ENCODE assay signal across 10 cellular contexts in the genomic region with DNA sequence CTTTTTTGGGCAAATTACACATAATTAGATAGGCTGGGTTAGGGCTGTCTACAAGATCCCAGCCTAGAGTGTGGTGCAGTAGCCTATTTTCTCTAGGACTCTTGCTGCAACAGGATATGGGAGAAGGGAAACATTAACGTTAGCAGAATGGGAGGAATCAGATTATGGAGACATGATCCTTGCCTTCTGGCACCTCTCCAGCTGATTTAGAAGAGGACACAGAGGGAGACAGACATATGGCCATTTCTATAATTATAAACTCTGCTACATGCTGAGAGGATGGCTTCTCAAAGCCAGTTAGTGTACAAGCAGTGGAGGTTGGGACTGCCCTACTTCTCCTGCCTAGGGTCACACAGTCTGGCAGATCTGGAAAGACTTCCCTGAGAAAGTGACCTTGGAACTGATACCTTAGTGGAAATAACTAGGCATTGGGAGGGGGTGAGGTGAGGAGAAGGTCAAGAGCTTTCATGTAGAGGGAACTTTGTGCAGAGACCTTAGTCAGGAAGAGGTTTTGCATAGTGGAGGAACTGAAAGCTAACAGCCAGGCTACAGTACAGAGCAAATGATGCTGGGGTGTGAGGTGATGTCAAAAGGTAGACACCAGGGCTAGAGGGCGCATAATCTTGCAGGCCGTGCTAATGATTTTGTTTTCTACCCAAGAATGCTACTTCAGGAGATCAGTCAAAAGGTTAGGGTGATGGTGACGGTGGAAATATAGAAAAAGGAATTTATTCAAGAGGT. TPM values are rescaled to one million over a fixed set of nuclear protein-coding genes. Genes with fewer than 3 reads are reported as not detected.
DNase-seq lines count a peak whose midpoint lies in the region; ATAC-seq, FAIRE-seq and TF ChIP-seq lines count a peak whose summit lies in the region.
"Had no signal": no experiment of that assay in that cellular context is flagged by ENCODE, and none has a peak within 500 bp of the region (broad histone marks: within the 10 kb centered on the region; RNA-seq: fewer than 3 reads in every experiment).

No MANE protein-coding gene starts in this region.

- DNase-seq in GM06990 (ENCODE audit: extremely low read depth, insufficient read length) (peak; percentile 41), GM12878 (ENCODE audit: low read depth, low spot score) (no peak), SW 1271 (lab: John Stamatoyannopoulos, UW) (no peak), amygdala (lab: John Stamatoyannopoulos, UW) (no peak)
- DNase-seq in effector memory CD4-positive, alpha-beta T cell: no peak
- DNase-seq in effector CD8-positive, alpha-beta T cell (lab: John Stamatoyannopoulos, UW): no peak
- DNase-seq: NCI-H345 had no signal

- no peak for TF ChIP-seq EP300 in GM12878 (IDR thresholded peaks at IDR 0.05; ENCODE audit: borderline replicate concordance in 1 of 2, control insufficient read depth in 1 of 2, low read depth in 2 of 2, low read length in 2 of 2)

- no peak for TF ChIP-seq POLR2A in GM12878 (IDR thresholded peaks at IDR 0.05; ENCODE audit: low read depth, low read length)

- no peak overlapping the region for H3K27ac ChIP-seq in GM12878 (ENCODE audit: control insufficient read depth, insufficient read depth)
- H3K27ac ChIP-seq in effector memory CD4-positive, alpha-beta T cell (ENCODE audit: insufficient read depth, low read length, poor library complexity, severe bottlenecking): no peak overlapping the region

- intact Hi-C loops in GM12878 (cut with micrococcal nuclease; ENCODE audit: unreplicated experiment): no loop called here

- peak overlapping the region; percentile 21; the same call in 1 of the 2 replicates for H3K4me2 ChIP-seq in GM12878 (ENCODE audit: control insufficient read depth, insufficient read depth)

- WGBS in GM12878 (ENCODE audit: insufficient coverage, insufficient replicate concordance, low lambda C conversion rate, missing lambda C conversion rate): 3% methylated on average over 4 of the region's 4 CpGs

- in situ Hi-C loops in GM12878 (cut with MboI): no loop called here

- no peak overlapping the region for H3K4me3 ChIP-seq in GM06990 (replicated peaks; ENCODE audit: low read depth, low read length)
- no peak overlapping the region for H3K4me3 ChIP-seq in GM12878
- H3K4me3 ChIP-seq in effector memory CD4-positive, alpha-beta T cell (ENCODE audit: insufficient read depth, low read depth, low read length, poor library complexity, severe bottlenecking): no peak overlapping the region

- H4K20me1 ChIP-seq in GM12878 (ENCODE audit: control insufficient read depth, insufficient read depth): no peaks in the 10 kb centered on the region

- H3K4me1 ChIP-seq in GM12878 (ENCODE audit: control insufficient read depth, insufficient read depth, low read length): peaks cover 31% of the 10 kb centered on the region
- H3K4me1 ChIP-seq in effector memory CD4-positive, alpha-beta T cell (ENCODE audit: control insufficient read depth, insufficient read depth, low read length, poor library complexity, severe bottlenecking): no peaks in the 10 kb centered on the region

- H3K27me3 ChIP-seq in GM06990 (replicated peaks; ENCODE audit: control insufficient read depth, insufficient read depth, low read length): peaks cover 7% of the 10 kb centered on the region
- H3K27me3 ChIP-seq in GM12878 (replicated peaks in 1 of 2; ENCODE audit: control insufficient read depth in 2 of 2, insufficient read depth in 2 of 2, low read length in 1 of 2): peaks cover 10 to 24% of the 10 kb centered on the region in 2 experiments
- H3K27me3 ChIP-seq in effector memory CD4-positive, alpha-beta T cell (replicated peaks; ENCODE audit: control insufficient read depth, insufficient read depth, low read length, poor library complexity, severe bottlenecking): peaks cover 15% of the 10 kb centered on the region

- TF ChIP-seq CTCF in GM06990 (IDR thresholded peaks at IDR 0.05; ENCODE audit: insufficient read depth, low read length, poor library complexity, severe bottlenecking) (peak; percentile 27), GM12878 (IDR thresholded peaks at IDR 0.05 in 2 of 3, conservative IDR thresholded peaks at IDR 0.05 in 1 of 3; ENCODE audit: control insufficient read depth in 2 of 3, extremely low read depth in 1 of 3, insufficient read depth in 1 of 3, low read depth in 3 of 3, low read length in 3 of 3) (no peak)

- no peak overlapping the region for H2AFZ ChIP-seq in GM12878 (ENCODE audit: control insufficient read depth, low read depth, low read length)

- no peak overlapping the region for H3K9ac ChIP-seq in GM12878 (ENCODE audit: control insufficient read depth, insufficient read depth, low read length)

- H3K79me2 ChIP-seq in GM12878 (ENCODE audit: control insufficient read depth, insufficient read depth, low read length): no peaks in the 10 kb centered on the region

- TF ChIP-seq RAD21 in GM12878 (IDR thresholded peaks at IDR 0.05; ENCODE audit: insufficient read depth, low read depth, low read length): no peak

- ATAC-seq in GM19463 (IDR thresholded peaks at IDR 0.05; ENCODE audit: unreplicated experiment) (peak; percentile 83), HG03280 (IDR thresholded peaks at IDR 0.05; ENCODE audit: unreplicated experiment) (peak; percentile 87), GM12878 (peak; percentile 97)
- ATAC-seq: activated naive CD4-positive, alpha-beta T cell treated with anti-CD3 and anti-CD28 coated beads, Interleukin-2, amount 50 U/mL, for 72 hours had no signal

- POLR2A ChIA-PET in GM12878 (lab: Charles Lee): no interaction called here

- SMC1A ChIA-PET in GM12878 (lab: Charles Lee; ENCODE audit: uncharacterized antibody, unreplicated experiment): interaction anchor here (1.4 to 2.7 kb wide), 6 partner anchors 16 to 150 kb away, joined by 3 to 10 read pairs (median 4); no protein-coding TSS in a partner anchor

- CTCF ChIA-PET in GM12878 (lab: Yijun Ruan, JAX): interaction anchor here (0.8 to 2.6 kb wide), 5 partner anchors 16 to 317 kb away, joined by 3 to 10 read pairs (median 3); a partner anchor contains a TSS

- no peaks in the 10 kb centered on the region; the same call in none of the 3 replicates for H3K9me3 ChIP-seq in GM12878 (replicated peaks; ENCODE audit: control insufficient read depth, insufficient read depth, low read length)
- H3K9me3 ChIP-seq in effector memory CD4-positive, alpha-beta T cell (ENCODE audit: control insufficient read depth, low read length): no peaks in the 10 kb centered on the region

- RAD21 ChIA-PET in GM12878 (lab: Charles Lee; ENCODE audit: unreplicated experiment): interaction anchor here (1.4 to 1.8 kb wide), 3 partner anchors 16 to 111 kb away, joined by 4 to 7 read pairs (median 5); a partner anchor contains a TSS

- H3K36me3 ChIP-seq in GM06990 (ENCODE audit: control insufficient read depth, insufficient read depth, low read length) (no peaks in the 10 kb centered on the region), GM12878 (ENCODE audit: control insufficient read depth in 2 of 2, insufficient read depth in 2 of 2, low read length in 1 of 2) (no peaks in the 10 kb centered on the region)
- H3K36me3 ChIP-seq in effector memory CD4-positive, alpha-beta T cell (ENCODE audit: control insufficient read depth, insufficient read depth, low read length): no peaks in the 10 kb centered on the region

- no TSS peak for BruUV-seq in GM12878 (replicated peaks; lab: Mats Ljungman, UMichigan)

- FAIRE-seq in GM12878 (lab: Jason Lieb, UNC): peak; percentile 93

TF ChIP-seq in GM12878, 131 proteins besides CTCF, POLR2A, EP300 and RAD21 (continues in another document):
- TF ChIP-seq ZNF622 (IDR thresholded peaks at IDR 0.05) (no peak), TCF7 (IDR thresholded peaks at IDR 0.05; ENCODE audit: borderline replicate concordance) (no peak)
- TF ChIP-seq, protein P1, sequence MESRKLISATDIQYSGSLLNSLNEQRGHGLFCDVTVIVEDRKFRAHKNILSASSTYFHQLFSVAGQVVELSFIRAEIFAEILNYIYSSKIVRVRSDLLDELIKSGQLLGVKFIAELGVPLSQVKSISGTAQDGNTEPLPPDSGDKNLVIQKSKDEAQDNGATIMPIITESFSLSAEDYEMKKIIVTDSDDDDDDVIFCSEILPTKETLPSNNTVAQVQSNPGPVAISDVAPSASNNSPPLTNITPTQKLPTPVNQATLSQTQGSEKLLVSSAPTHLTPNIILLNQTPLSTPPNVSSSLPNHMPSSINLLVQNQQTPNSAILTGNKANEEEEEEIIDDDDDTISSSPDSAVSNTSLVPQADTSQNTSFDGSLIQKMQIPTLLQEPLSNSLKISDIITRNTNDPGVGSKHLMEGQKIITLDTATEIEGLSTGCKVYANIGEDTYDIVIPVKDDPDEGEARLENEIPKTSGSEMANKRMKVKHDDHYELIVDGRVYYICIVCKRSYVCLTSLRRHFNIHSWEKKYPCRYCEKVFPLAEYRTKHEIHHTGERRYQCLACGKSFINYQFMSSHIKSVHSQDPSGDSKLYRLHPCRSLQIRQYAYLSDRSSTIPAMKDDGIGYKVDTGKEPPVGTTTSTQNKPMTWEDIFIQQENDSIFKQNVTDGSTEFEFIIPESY (IDR thresholded peaks at IDR 0.05): no peak
- TF ChIP-seq, protein P2, sequence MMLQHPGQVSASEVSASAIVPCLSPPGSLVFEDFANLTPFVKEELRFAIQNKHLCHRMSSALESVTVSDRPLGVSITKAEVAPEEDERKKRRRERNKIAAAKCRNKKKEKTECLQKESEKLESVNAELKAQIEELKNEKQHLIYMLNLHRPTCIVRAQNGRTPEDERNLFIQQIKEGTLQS (IDR thresholded peaks at IDR 0.05; ENCODE audit: borderline replicate concordance, extremely low read depth, low read depth, low read length): no peak

RNA-seq across cellular contexts. Expression of a gene that starts 1.2 kb away (rescaled TPM):
- total RNA-seq in GM12878 (2013; cell fraction: nucleolus; rRNA removed): 4.4 and 5.2 TPM in 2 replicates
- total RNA-seq in GM12878 (2014; rRNA removed) (0.87 and 0.90 TPM in 2 replicates), GM12878 (2014; rRNA removed; fragmentation: Illumina TruSeq; extraction: Trizol) (0.60 and 0.81 TPM in 2 replicates), GM12878 (2021) (0.72 and 1.4 TPM in 2 replicates)
- polyA plus RNA-seq in GM12878 (2011; ENCODE audit: low read depth): 1.9 TPM
- polyA plus RNA-seq in GM12878 (2011; rRNA removed) (0.06 and 0.26 TPM in 2 replicates), GM12878 (2014; fragmentation: Illumina TruSeq; extraction: Trizol) (0.44 and 0.65 TPM in 2 replicates), GM12878 (2014; fragmentation: Nextera tagmentation; extraction: Ambion mirVana) (under 1 TPM; 0.21 to 0.31 TPM), GM12878 (2014; rRNA removed) (0.96 and 1.2 TPM in 2 replicates), GM12878 (2016; fragmentation: Nextera tagmentation; extraction: Ambion mirVana) (not detected)
- polyA plus RNA-seq in GM12878 (2011; cell fraction: cytosol; rRNA removed): 0.07 and 0.15 TPM in 2 replicates
- 0.21 and 0.42 TPM in 2 replicates for polyA plus RNA-seq in GM12878 (2011; cell fraction: nucleus; rRNA removed)
- 2.3 TPM in 1 of 2 replicates, not detected in the other for polyA plus RNA-seq in GM12878 (2012)
- polyA minus RNA-seq in GM12878 (2011; rRNA and poly(A)+ RNA removed): not detected in 2 replicates
- not detected in 2 replicates for polyA minus RNA-seq in GM12878 (2011; cell fraction: cytosol; rRNA and poly(A)+ RNA removed)
- polyA minus RNA-seq in GM12878 (2011; cell fraction: nucleus; rRNA and poly(A)+ RNA removed): 0.12 and 0.19 TPM in 2 replicates
- total RNA-seq: activated naive CD4-positive, alpha-beta T cell treated with anti-CD3 and anti-CD28 coated beads, Interleukin-2, amount 50 U/mL, for 72 hours had no signal
